In genomic region chr12:10783252-10783651, GRCh38 we compare ENCODE assay signal across 23 cellular contexts. TPM values are rescaled to one million over a fixed set of nuclear protein-coding genes. Genes with fewer than 3 reads are reported as not detected.
A peak's percentile ranks its signal among the peaks of the same experiment; 100 is the strongest.
DNase-seq lines count a peak whose midpoint lies in the region; ATAC-seq, FAIRE-seq and TF ChIP-seq lines count a peak whose summit lies in the region.
"Had no signal": no experiment of that assay in that cellular context is flagged by ENCODE, and none has a peak within 500 bp of the region (broad histone marks: within the 10 kb centered on the region; RNA-seq: fewer than 3 reads in every experiment).

No MANE protein-coding gene starts in this region.

- no peak overlapping the region for H2BK20ac ChIP-seq in IMR-90 (ENCODE audit: low read depth, low read length)

- WGBS in IMR-90 (ENCODE audit: extremely low coverage in 2 of 2, insufficient read length in 1 of 2), 2 experiments: no CpG with 5 or more reads among the region's 5 CpGs
- 2% methylated on average over 5 of the region's 5 CpGs for WGBS in K562 (ENCODE audit: insufficient coverage, low coverage, missing lambda C conversion rate)

- in situ Hi-C loops in IMR-90 (cut with MboI; ENCODE audit: low sequenced_read_pairs): no loop called here
- in situ Hi-C loops in K562 (cut with MboI): no loop called here

- BruUV-seq in IMR-90 (replicated peaks; lab: Mats Ljungman, UMichigan) (no TSS peak), K562 (replicated peaks; lab: Mats Ljungman, UMichigan) (no TSS peak)

- TF ChIP-seq POLR2A in IMR-90 (IDR thresholded peaks at IDR 0.05; ENCODE audit: low read depth, low read length): no peak
- TF ChIP-seq POLR2A in K562 (conservative IDR thresholded peaks at IDR 0.05): no peak

- H3K27me3 ChIP-seq in IMR-90 (ENCODE audit: control insufficient read depth, insufficient read depth, low read length) (no peaks in the 10 kb centered on the region; the same call in 1 of the 2 replicates), K562 (ENCODE audit: control insufficient read depth in 2 of 2, insufficient read depth in 2 of 2, low read length in 2 of 2) (no peaks in the 10 kb centered on the region)
- H3K27me3 ChIP-seq: BE2C had no signal

- intact Hi-C loops in IMR-90 (cut with micrococcal nuclease): no loop called here
- intact Hi-C loops in K562 (cut with micrococcal nuclease): no loop called here

- no peaks in the 10 kb centered on the region for H3K4me1 ChIP-seq in IMR-90 (ENCODE audit: control insufficient read depth, insufficient read depth, low read length)
- H3K4me1 ChIP-seq in K562 (replicated peaks in 1 of 2; ENCODE audit: control insufficient read depth in 2 of 2, insufficient read depth in 2 of 2, low read length in 2 of 2): peaks cover 0 to 2% of the 10 kb centered on the region in 2 experiments; a peak in 1 of 5 replicates
- H3K4me1 ChIP-seq: BE2C had no signal

- no peak overlapping the region for H3K18ac ChIP-seq in IMR-90 (ENCODE audit: low read depth, low read length)

- dilution Hi-C loops in IMR-90 (cut with HindIII; ENCODE audit: low sequenced_read_pairs, unreplicated experiment): loop anchor here (25.0 kb wide), 1 partner anchor 404 kb away; the partner anchor contains the start of gene TAS2R42

- no peak overlapping the region for H4K91ac ChIP-seq in IMR-90 (ENCODE audit: insufficient read depth, low read depth, low read length)

- POLR2A ChIA-PET in IMR-90 (lab: Charles Lee; ENCODE audit: unreplicated experiment) (no interaction called here), K562 (lab: Yijun Ruan, JAX) (no interaction called here)

- no peak overlapping the region for H2BK15ac ChIP-seq in IMR-90 (ENCODE audit: low read depth, low read length)

- TF ChIP-seq RAD21 in IMR-90 (IDR thresholded peaks at IDR 0.05; ENCODE audit: low read length): no peak
- no peak for TF ChIP-seq RAD21 in K562 (CRISPR knock-in tag; conservative IDR thresholded peaks at IDR 0.05 in 1 of 2, IDR thresholded peaks at IDR 0.05 in 1 of 2)

- no peak overlapping the region for H3K23ac ChIP-seq in IMR-90 (ENCODE audit: low read depth, low read length)

- H3K9me1 ChIP-seq in IMR-90 (ENCODE audit: insufficient read depth, low read length) (no peaks in the 10 kb centered on the region), K562 (ENCODE audit: control insufficient read depth, insufficient read depth, low read length) (no peaks in the 10 kb centered on the region)

- no peaks in the 10 kb centered on the region for H3K36me3 ChIP-seq in IMR-90 (ENCODE audit: control insufficient read depth, insufficient read depth, low read length)
- H3K36me3 ChIP-seq in K562 (ENCODE audit: control insufficient read depth, insufficient read depth, low read length): no peaks in the 10 kb centered on the region
- H3K36me3 ChIP-seq: BE2C had no signal

- no peak overlapping the region for H3K56ac ChIP-seq in IMR-90 (ENCODE audit: extremely low read depth, insufficient read depth, low read length)

- no peak overlapping the region for H3K4ac ChIP-seq in IMR-90 (ENCODE audit: low read depth, low read length)

- CTCF ChIA-PET in IMR-90 (lab: Yijun Ruan, JAX) (no interaction called here), K562 (lab: Yijun Ruan, JAX; ENCODE audit: low intra/inter-chr PET ratio) (no interaction called here)

- H3K4me3 ChIP-seq in IMR-90 (ENCODE audit: insufficient read depth, low read depth, low read length) (no peak overlapping the region), K562 (no peak overlapping the region)
- H3K4me3 ChIP-seq: GM12878 had no signal

- H3K9ac ChIP-seq in IMR-90 (ENCODE audit: low read depth, low read length) (no peak overlapping the region), K562 (ENCODE audit: insufficient read depth in 1 of 2, low read depth in 2 of 2, low read length in 2 of 2) (no peak overlapping the region)

- H3K9me3 ChIP-seq in IMR-90 (ENCODE audit: control insufficient read depth, insufficient read depth, low read length): no peaks in the 10 kb centered on the region
- no peaks in the 10 kb centered on the region for H3K9me3 ChIP-seq in K562 (replicated peaks; ENCODE audit: control insufficient read depth, insufficient read depth, low read depth, low read length)
- H3K9me3 ChIP-seq: BE2C had no signal

- no peak overlapping the region for H3K27ac ChIP-seq in IMR-90 (ENCODE audit: insufficient read depth, low read length)
- no peak overlapping the region for H3K27ac ChIP-seq in K562 (ENCODE audit: extremely low read depth, low read depth, low read length)
- no peak overlapping the region for H3K27ac ChIP-seq in caudate nucleus (ENCODE audit: low read depth, low read length)

- H3K4me2 ChIP-seq in IMR-90 (ENCODE audit: low read depth, low read length) (no peak overlapping the region), K562 (ENCODE audit: insufficient read depth, low read length) (no peak overlapping the region)

- H3K79me2 ChIP-seq in K562 (ENCODE audit: control insufficient read depth, insufficient read depth, low read length): no peaks in the 10 kb centered on the region

- no peak overlapping the region for H2BK5ac ChIP-seq in IMR-90 (ENCODE audit: low read depth, low read length, poor library complexity, severe bottlenecking)

- TF ChIP-seq EP300 in K562 (IDR thresholded peaks at IDR 0.05; ENCODE audit: low read length): no peak

- no peak overlapping the region for H4K8ac ChIP-seq in IMR-90 (ENCODE audit: low read depth in 2 of 2, low read length in 2 of 2)

- H4K5ac ChIP-seq in IMR-90 (ENCODE audit: low read depth, low read length): no peak overlapping the region

- no peak overlapping the region for H2AK9ac ChIP-seq in IMR-90 (replicated peaks; ENCODE audit: low read depth, low read length, poor library complexity)

- FAIRE-seq in K562 (lab: Jason Lieb, UNC): no peak
- FAIRE-seq in frontal cortex (lab: Jason Lieb, UNC): no peak
- FAIRE-seq in RCC 7860 (lab: Jason Lieb, UNC): no peak
- FAIRE-seq: A204.1, GM12878 had no signal

- H2AFZ ChIP-seq in IMR-90 (replicated peaks; ENCODE audit: low read length, poor library complexity) (no peak overlapping the region), K562 (ENCODE audit: low read depth, low read length) (no peak overlapping the region)

- no peak for DNase-seq in IMR-90
- DNase-seq in LHCN-M2 (ENCODE audit: low read depth): peak; percentile 2
- no peak for DNase-seq in K562 (ENCODE audit: extremely low read depth in 1 of 4, low spot score in 3 of 4)
- peak; percentile 39 for DNase-seq in iris pigment epithelial cell (ENCODE audit: low read depth)
- DNase-seq in frontal cortex (ENCODE audit: low spot score in 2 of 2): no peak
- DNase-seq in RCC 7860 (ENCODE audit: low spot score): no peak
- DNase-seq in caudate nucleus (lab: John Stamatoyannopoulos, UW): no peak
- DNase-seq in SKM-1 (lab: John Stamatoyannopoulos, UW; ENCODE audit: unreplicated experiment): no peak
- DNase-seq: ACHN; BE2C; C1 segment of cervical spinal cord; CD4-positive, CD25-positive, alpha-beta regulatory T cell; CD8-positive, alpha-beta memory T cell; COR-L47; DMS 273 treated with DMSO at 0.1 percent for 48 hours; DND-41; EL; GOT3; H7 had no signal

- ATAC-seq in IMR-90 (ENCODE audit: low read depth) (no peak), K562 (no peak)
- ATAC-seq: GM12878, HCT116 had no signal

- H2BK120ac ChIP-seq in IMR-90 (ENCODE audit: low read depth, low read length): no peak overlapping the region

- no peak overlapping the region for H2AK5ac ChIP-seq in IMR-90 (ENCODE audit: low read depth, low read length)

- no peaks in the 10 kb centered on the region for H4K20me1 ChIP-seq in IMR-90 (ENCODE audit: insufficient read depth, low read length)
- H4K20me1 ChIP-seq in K562 (replicated peaks; ENCODE audit: control insufficient read depth, insufficient read depth, low read length): no peaks in the 10 kb centered on the region

- no peaks in the 10 kb centered on the region for H3K79me1 ChIP-seq in IMR-90 (ENCODE audit: low read depth in 1 of 2, low read length in 2 of 2)

- TF ChIP-seq CTCF in IMR-90 (conservative IDR thresholded peaks at IDR 0.05; ENCODE audit: low read depth, low read length) (no peak), K562 (IDR thresholded peaks at IDR 0.05 in 2 of 3, conservative IDR thresholded peaks at IDR 0.05 in 1 of 3; ENCODE audit: insufficient read depth in 2 of 3, low read depth in 1 of 3, low read length in 3 of 3) (no peak)

- no peak overlapping the region for H3K14ac ChIP-seq in IMR-90 (replicated peaks; ENCODE audit: low read depth, low read length)

RNA-seq across cellular contexts. Expression of gene TAS2R7, which starts 19.2 kb away (rescaled TPM):
- not detected in 2 replicates for total RNA-seq in IMR-90 (2012; rRNA removed)
- polyA plus RNA-seq in IMR-90 (2012; rRNA removed): not detected in 2 replicates
- not detected in 2 replicates for polyA plus RNA-seq in IMR-90 (2012; cell fraction: cytosol; rRNA removed)
- polyA plus RNA-seq in IMR-90 (2012; cell fraction: nucleus; rRNA removed; ENCODE audit: low replicate concordance): not detected in 2 replicates
- total RNA-seq in LHCN-M2 (2014; rRNA removed): 0.32 TPM in 1 of 2 replicates, not detected in the other
- not detected for polyA plus RNA-seq in LHCN-M2 (2012)
- total RNA-seq in K562 (2011; cell fraction: chromatin; rRNA removed; ENCODE audit: low replicate concordance): not detected in 2 replicates
- total RNA-seq in K562 (2011; cell fraction: nucleolus; rRNA removed): not detected in 2 replicates
- total RNA-seq in K562 (2011; cell fraction: nucleoplasm; rRNA removed): not detected in 2 replicates
- total RNA-seq in K562 (2014; rRNA removed): not detected in 2 replicates
- not detected in 2 replicates for total RNA-seq in K562 (2014; rRNA removed; fragmentation: Illumina TruSeq; extraction: Trizol)
- total RNA-seq in K562 (2015; rRNA removed; fragmentation: Illumina TruSeq; extraction: Trizol): not detected in 2 replicates
- not detected in 2 replicates for total RNA-seq in K562 (2021)
- polyA plus RNA-seq in K562 (2011; rRNA removed): not detected in 2 replicates
- polyA plus RNA-seq in K562 (2011; cell fraction: cytosol; rRNA removed): not detected in 2 replicates
- not detected in 2 replicates for polyA plus RNA-seq in K562 (2011; cell fraction: nucleus; rRNA removed)
- not detected in 2 replicates for polyA plus RNA-seq in K562 (2012)
- polyA plus RNA-seq in K562 (2014; fragmentation: Illumina TruSeq; extraction: Trizol): not detected in 2 replicates
- not detected for polyA plus RNA-seq in K562 (2014; fragmentation: Nextera tagmentation; extraction: Ambion mirVana)
- not detected in 2 replicates for polyA plus RNA-seq in K562 (2014; rRNA removed)
- not detected in 2 replicates for polyA minus RNA-seq in K562 (2011; rRNA and poly(A)+ RNA removed)
- polyA minus RNA-seq in K562 (2011; cell fraction: cytosol; rRNA and poly(A)+ RNA removed): not detected in 2 replicates
- not detected in 2 replicates for polyA minus RNA-seq in K562 (2011; cell fraction: nucleus; rRNA and poly(A)+ RNA removed)
- total RNA-seq in frontal cortex: 0.41 TPM
- total RNA-seq: CD4-positive, CD25-positive, alpha-beta regulatory T cell; CD8-positive, alpha-beta memory T cell; G401; GM12878; H7 had no signal
- polyA plus RNA-seq: CD4-positive, CD25-positive, alpha-beta regulatory T cell; CD8-positive, alpha-beta memory T cell; GM12878 had no signal

RNA-seq across cellular contexts. Expression of gene TAS2R8, which starts 23.8 kb away (rescaled TPM):
- not detected in 2 replicates for total RNA-seq in IMR-90 (2012; rRNA removed)
- polyA plus RNA-seq in IMR-90 (2012; rRNA removed): not detected in 2 replicates
- not detected in 2 replicates for polyA plus RNA-seq in IMR-90 (2012; cell fraction: cytosol; rRNA removed)
- 0.08 TPM in 1 of 2 replicates, not detected in the other for polyA plus RNA-seq in IMR-90 (2012; cell fraction: nucleus; rRNA removed; ENCODE audit: low replicate concordance)
- not detected in 2 replicates for total RNA-seq in LHCN-M2 (2014; rRNA removed)
- not detected for polyA plus RNA-seq in LHCN-M2 (2012)
- not detected in 2 replicates for total RNA-seq in K562 (2011; cell fraction: chromatin; rRNA removed; ENCODE audit: low replicate concordance)
- not detected in 2 replicates for total RNA-seq in K562 (2011; cell fraction: nucleolus; rRNA removed)
- total RNA-seq in K562 (2011; cell fraction: nucleoplasm; rRNA removed): not detected in 2 replicates
- total RNA-seq in K562 (2014; rRNA removed): not detected in 2 replicates
- total RNA-seq in K562 (2014; rRNA removed; fragmentation: Illumina TruSeq; extraction: Trizol): not detected in 2 replicates
- total RNA-seq in K562 (2015; rRNA removed; fragmentation: Illumina TruSeq; extraction: Trizol): not detected in 2 replicates
- not detected in 2 replicates for total RNA-seq in K562 (2021)
- not detected in 2 replicates for polyA plus RNA-seq in K562 (2011; rRNA removed)
- polyA plus RNA-seq in K562 (2011; cell fraction: cytosol; rRNA removed): not detected in 2 replicates
- polyA plus RNA-seq in K562 (2011; cell fraction: nucleus; rRNA removed): not detected in 2 replicates
- polyA plus RNA-seq in K562 (2012): not detected in 2 replicates
- not detected in 2 replicates for polyA plus RNA-seq in K562 (2014; fragmentation: Illumina TruSeq; extraction: Trizol)
- not detected for polyA plus RNA-seq in K562 (2014; fragmentation: Nextera tagmentation; extraction: Ambion mirVana)
- polyA plus RNA-seq in K562 (2014; rRNA removed): not detected in 2 replicates
- polyA minus RNA-seq in K562 (2011; rRNA and poly(A)+ RNA removed): not detected in 2 replicates
- polyA minus RNA-seq in K562 (2011; cell fraction: cytosol; rRNA and poly(A)+ RNA removed): not detected in 2 replicates
- not detected in 2 replicates for polyA minus RNA-seq in K562 (2011; cell fraction: nucleus; rRNA and poly(A)+ RNA removed)
- total RNA-seq in frontal cortex: under 0.01 TPM
- total RNA-seq: CD4-positive, CD25-positive, alpha-beta regulatory T cell; CD8-positive, alpha-beta memory T cell; G401; GM12878; H7 had no signal
- polyA plus RNA-seq: CD4-positive, CD25-positive, alpha-beta regulatory T cell; CD8-positive, alpha-beta memory T cell; GM12878 had no signal

RNA-seq across cellular contexts. Expression of gene TAS2R9, which starts 26.7 kb away (rescaled TPM):
- total RNA-seq in IMR-90 (2012; rRNA removed): under 0.01 TPM in 1 of 2 replicates, not detected in the other
- not detected in 2 replicates for polyA plus RNA-seq in IMR-90 (2012; rRNA removed)
- polyA plus RNA-seq in IMR-90 (2012; cell fraction: cytosol; rRNA removed): not detected in 2 replicates
- polyA plus RNA-seq in IMR-90 (2012; cell fraction: nucleus; rRNA removed; ENCODE audit: low replicate concordance): not detected in 2 replicates
- total RNA-seq in LHCN-M2 (2014; rRNA removed): 0.34 TPM in 1 of 2 replicates, not detected in the other
- not detected for polyA plus RNA-seq in LHCN-M2 (2012)
- total RNA-seq in K562 (2011; cell fraction: chromatin; rRNA removed; ENCODE audit: low replicate concordance): not detected in 2 replicates
- total RNA-seq in K562 (2011; cell fraction: nucleolus; rRNA removed): not detected in 2 replicates
- not detected in 2 replicates for total RNA-seq in K562 (2011; cell fraction: nucleoplasm; rRNA removed)
- not detected in 2 replicates for total RNA-seq in K562 (2014; rRNA removed)
- total RNA-seq in K562 (2014; rRNA removed; fragmentation: Illumina TruSeq; extraction: Trizol): not detected in 2 replicates
- not detected in 2 replicates for total RNA-seq in K562 (2015; rRNA removed; fragmentation: Illumina TruSeq; extraction: Trizol)
- total RNA-seq in K562 (2021): not detected in 2 replicates
- polyA plus RNA-seq in K562 (2011; rRNA removed): not detected in 2 replicates
- polyA plus RNA-seq in K562 (2011; cell fraction: cytosol; rRNA removed): not detected in 2 replicates
- polyA plus RNA-seq in K562 (2011; cell fraction: nucleus; rRNA removed): not detected in 2 replicates
- polyA plus RNA-seq in K562 (2012): not detected in 2 replicates
- not detected in 2 replicates for polyA plus RNA-seq in K562 (2014; fragmentation: Illumina TruSeq; extraction: Trizol)
- not detected for polyA plus RNA-seq in K562 (2014; fragmentation: Nextera tagmentation; extraction: Ambion mirVana)
- not detected in 2 replicates for polyA plus RNA-seq in K562 (2014; rRNA removed)
- not detected in 2 replicates for polyA minus RNA-seq in K562 (2011; rRNA and poly(A)+ RNA removed)
- not detected in 2 replicates for polyA minus RNA-seq in K562 (2011; cell fraction: cytosol; rRNA and poly(A)+ RNA removed)
- not detected in 2 replicates for polyA minus RNA-seq in K562 (2011; cell fraction: nucleus; rRNA and poly(A)+ RNA removed)
- total RNA-seq in frontal cortex: 0.41 TPM
- total RNA-seq: CD4-positive, CD25-positive, alpha-beta regulatory T cell; CD8-positive, alpha-beta memory T cell; G401; H7 had no signal
- polyA plus RNA-seq: CD8-positive, alpha-beta memory T cell had no signal

RNA-seq across cellular contexts. Expression of gene TAS2R10, which starts 42.9 kb away (rescaled TPM):
- total RNA-seq in IMR-90 (2012; rRNA removed): 0.36 and 1.1 TPM in 2 replicates
- 0.07 TPM in 1 of 2 replicates, not detected in the other for polyA plus RNA-seq in IMR-90 (2012; rRNA removed)
- not detected in 2 replicates for polyA plus RNA-seq in IMR-90 (2012; cell fraction: cytosol; rRNA removed)
- 0.14 and 1.2 TPM in 2 replicates for polyA plus RNA-seq in IMR-90 (2012; cell fraction: nucleus; rRNA removed; ENCODE audit: low replicate concordance)
- total RNA-seq in LHCN-M2 (2014; rRNA removed): 0.19 and 0.40 TPM in 2 replicates
- polyA plus RNA-seq in LHCN-M2 (2012): 0.11 TPM
- 0.86 TPM in 1 of 2 replicates, not detected in the other for total RNA-seq in K562 (2011; cell fraction: chromatin; rRNA removed; ENCODE audit: low replicate concordance)
- total RNA-seq in K562 (2011; cell fraction: nucleolus; rRNA removed): not detected in 2 replicates
- total RNA-seq in K562 (2011; cell fraction: nucleoplasm; rRNA removed): 1.6 TPM in 1 of 2 replicates, not detected in the other
- total RNA-seq in K562 (2014; rRNA removed): not detected in 2 replicates
- total RNA-seq in K562 (2014; rRNA removed; fragmentation: Illumina TruSeq; extraction: Trizol): 0.16 and 0.22 TPM in 2 replicates
- 0.51 and 0.53 TPM in 2 replicates for total RNA-seq in K562 (2015; rRNA removed; fragmentation: Illumina TruSeq; extraction: Trizol)
- total RNA-seq in K562 (2021): not detected in 2 replicates
- not detected in 2 replicates for polyA plus RNA-seq in K562 (2011; rRNA removed)
- not detected in 2 replicates for polyA plus RNA-seq in K562 (2011; cell fraction: cytosol; rRNA removed)
- polyA plus RNA-seq in K562 (2011; cell fraction: nucleus; rRNA removed): 0.18 TPM in 1 of 2 replicates, not detected in the other
- polyA plus RNA-seq in K562 (2012): not detected in 2 replicates
- not detected in 2 replicates for polyA plus RNA-seq in K562 (2014; fragmentation: Illumina TruSeq; extraction: Trizol)
- polyA plus RNA-seq in K562 (2014; fragmentation: Nextera tagmentation; extraction: Ambion mirVana): not detected
- not detected in 2 replicates for polyA plus RNA-seq in K562 (2014; rRNA removed)
- not detected in 2 replicates for polyA minus RNA-seq in K562 (2011; rRNA and poly(A)+ RNA removed)
- polyA minus RNA-seq in K562 (2011; cell fraction: cytosol; rRNA and poly(A)+ RNA removed): not detected in 2 replicates
- polyA minus RNA-seq in K562 (2011; cell fraction: nucleus; rRNA and poly(A)+ RNA removed): 0.33 and 0.54 TPM in 2 replicates
- total RNA-seq in frontal cortex: 2.4 TPM
- total RNA-seq: CD4-positive, CD25-positive, alpha-beta regulatory T cell; G401 had no signal
- polyA plus RNA-seq: CD4-positive, CD25-positive, alpha-beta regulatory T cell; CD8-positive, alpha-beta memory T cell had no signal

Comparison
In these comparisons a context has a peak if more than half of its experiments do, and no peak if none do; other contexts are left out.
1. DNase-seq: peak in LHCN-M2 (single experiment) and iris pigment epithelial cell (single experiment); none in IMR-90 (single experiment), K562 (0 of 4), frontal cortex (0 of 2), RCC 7860 (single experiment), caudate nucleus (0 of 61) and SKM-1 (single experiment).